ENCODE assay signal across 8 cellular contexts in the genomic region with DNA sequence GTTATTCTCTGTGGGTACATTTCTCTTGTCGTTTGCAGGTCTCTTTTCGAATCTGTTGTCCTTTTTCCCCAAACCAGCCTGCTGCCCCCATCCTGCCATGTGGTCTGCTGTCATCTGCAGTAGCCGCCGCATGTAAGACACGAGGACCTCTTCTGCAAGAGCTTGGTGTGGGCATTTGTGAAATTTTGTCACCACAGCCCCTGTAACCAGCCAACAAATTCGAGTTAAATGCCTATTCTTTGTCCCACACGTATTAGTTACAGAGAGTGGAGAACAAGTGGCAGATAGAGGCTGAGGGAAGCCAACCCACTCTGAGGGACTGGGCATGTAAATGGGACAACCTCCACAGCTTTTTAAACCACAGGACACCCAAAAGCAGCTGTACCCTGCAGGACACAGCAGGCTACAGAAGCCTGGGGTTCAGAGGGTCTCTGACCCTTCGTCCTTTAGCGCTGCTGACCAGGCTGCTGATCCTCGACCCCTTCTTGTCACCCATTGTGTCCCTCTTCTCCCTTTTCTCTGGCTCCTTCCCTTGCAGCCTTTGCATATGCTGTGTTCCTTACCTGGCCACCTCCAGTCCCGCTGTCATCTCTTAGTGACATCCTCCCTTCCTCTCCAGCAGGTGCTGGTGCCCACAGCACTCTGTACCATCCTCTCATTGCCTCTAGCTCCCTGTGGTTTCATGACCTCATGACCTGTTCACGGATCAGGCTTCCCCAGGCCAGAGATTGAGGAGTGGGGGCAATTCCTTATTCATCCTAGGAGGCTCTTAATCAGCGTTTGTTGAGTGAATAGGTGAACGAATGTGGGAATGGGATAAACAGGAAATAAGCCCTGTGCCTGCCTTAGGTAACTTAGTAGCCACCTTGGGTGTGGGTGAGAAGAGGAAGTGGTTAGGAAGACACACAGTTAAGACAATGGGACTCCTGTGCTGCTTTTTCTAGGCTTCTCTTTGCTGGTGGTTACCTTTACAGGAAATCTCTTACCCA. TPM values are rescaled to one million over a fixed set of nuclear protein-coding genes. Genes with fewer than 3 reads are reported as not detected.
A peak's percentile ranks its signal among the peaks of the same experiment; 100 is the strongest.
DNase-seq lines count a peak whose midpoint lies in the region; ATAC-seq and TF ChIP-seq lines count a peak whose summit lies in the region.

No MANE protein-coding gene starts in this region.

- intact Hi-C loops in left colon (cut with DNase I, micrococcal nuclease) = loop anchor here (5.0 to 10.0 kb wide), 2 partner anchors 35 to 288 kb away; partner anchors contain the start of gene ITGA6 (in 1 of the 2)

- peak overlapping the region; percentile 96 for H3K27ac ChIP-seq in VCaP

- ATAC-seq in GM18868 (IDR thresholded peaks at IDR 0.05; ENCODE audit: unreplicated experiment) (peak; percentile 78), HG03442 (IDR thresholded peaks at IDR 0.05; ENCODE audit: unreplicated experiment) (peak; percentile 46), left colon (peak; percentile 67), HG03439 (IDR thresholded peaks at IDR 0.05; ENCODE audit: unreplicated experiment) (no peak)

- TF ChIP-seq CTCF in VCaP (conservative IDR thresholded peaks at IDR 0.05) = peak; percentile 52

- DNase-seq in left colon (peak in 1 of 2 donors; percentile 58), HCEC 1CT (no peak), mucosa of gallbladder (ENCODE audit: low spot score) (no peak), ecto neural progenitor cell (ENCODE audit: low spot score) (no peak)

RNA-seq across cellular contexts. Expression of gene ITGA6, which starts 35.3 kb away (rescaled TPM):
- total RNA-seq in left colon = 100 to 1,000 TPM; 159 to 218 TPM
- 71.4 TPM for total RNA-seq in mucosa of gallbladder
